In genomic region chrX:19121898-19122640, GRCh38 we compare ENCODE assay signal across 9 cellular contexts. TPM values are rescaled to one million over a fixed set of nuclear protein-coding genes. Genes with fewer than 3 reads are reported as not detected.
DNase-seq lines count a peak whose midpoint lies in the region; ATAC-seq and TF ChIP-seq lines count a peak whose summit lies in the region.
"Had no signal": no experiment of that assay in that cellular context is flagged by ENCODE, and none has a peak within 500 bp of the region (broad histone marks: within the 10 kb centered on the region; RNA-seq: fewer than 3 reads in every experiment).

Gene ADGRG2, minus strand, starts transcription at chrX:19122468. Its CDS starts 53,634 bp downstream, at chrX:19068834.

- H3K27ac ChIP-seq in H9 (ENCODE audit: insufficient read length, low read depth, low read length) (no peak within 1 kb of the TSS), dorsolateral prefrontal cortex (no peak within 1 kb of the TSS), mesodermal cell (ENCODE audit: low read depth, low read length, severe bottlenecking) (no peak within 1 kb of the TSS)

- no peak within 1 kb of the TSS for H2BK12ac ChIP-seq in H9 (ENCODE audit: insufficient read length, low read depth, low read length)

- ATAC-seq in HG02759 (IDR thresholded peaks at IDR 0.05; ENCODE audit: unreplicated experiment), result no peak
- ATAC-seq in HG02852 (IDR thresholded peaks at IDR 0.05; ENCODE audit: unreplicated experiment), result no peak
- no peak for ATAC-seq in GM18858 (IDR thresholded peaks at IDR 0.05; ENCODE audit: unreplicated experiment)
- ATAC-seq: GM12878 had no signal

- peaks cover 38% of the 10 kb centered on the region for H3K27me3 Mint-ChIP-seq in H9 (ENCODE audit: low read depth)

- peak within 1 kb of the TSS; percentile 26 for H3K9ac ChIP-seq in H9 (ENCODE audit: extremely low read depth, insufficient read length, low read length)

- H3K79me2 ChIP-seq in H9 (ENCODE audit: insufficient read depth, low read length), result no peaks in the 10 kb centered on the region

- H3K4ac ChIP-seq in H9 (ENCODE audit: low read depth, low read length), result no peak within 1 kb of the TSS

- H3K23me2 ChIP-seq in H9 (ENCODE audit: insufficient read length, low read depth, low read length, poor library complexity, severe bottlenecking), result peaks cover 9% of the 10 kb centered on the region

- H4K8ac ChIP-seq in H9 (replicated peaks; ENCODE audit: insufficient read length, low read depth, low read length), result no peak within 1 kb of the TSS

- H3K4me2 ChIP-seq in H9 (ENCODE audit: insufficient read depth, insufficient read length, low read length), result peak within 1 kb of the TSS; percentile 73

- TF ChIP-seq CTCF in H9 (conservative IDR thresholded peaks at IDR 0.05), result no peak; the same call in 2 of the 3 replicates
- no peak for TF ChIP-seq CTCF in dorsolateral prefrontal cortex (IDR thresholded peaks at IDR 0.05 in 54 of 56, conservative IDR thresholded peaks at IDR 0.05 in 2 of 56; ENCODE audit: low read depth in 1 of 56, partially characterized antibody in 56 of 56)

- H3K4me1 ChIP-seq in H9 (ENCODE audit: insufficient read depth, low read length), result peaks cover 4% of the 10 kb centered on the region; the same call in 1 of the 2 replicates
- H3K4me1 ChIP-seq in mesodermal cell (ENCODE audit: control insufficient read depth, insufficient read depth, low read length, poor library complexity, severe bottlenecking), result no peaks in the 10 kb centered on the region

- H2BK120ac ChIP-seq in H9 (ENCODE audit: low read depth, low read length, poor library complexity, severe bottlenecking), result no peak within 1 kb of the TSS

- no peaks in the 10 kb centered on the region; a peak in 1 of 7 replicates for H3K36me3 Mint-ChIP-seq in H9 (ENCODE audit: insufficient read depth in 1 of 3, low read depth in 3 of 3)

- peak within 1 kb of the TSS; percentile 66 to 82 for H3K4me3 Mint-ChIP-seq in H9

- DNase-seq in 8988T (peak; percentile 42), H9 (peak; percentile 37), dorsolateral prefrontal cortex (peak in 1 of 10 donors; percentile 42), H4 (ENCODE audit: low spot score) (no peak)

- intact Hi-C loops in dorsolateral prefrontal cortex (cut with DNase I), result no loop called here

- WGBS in H9 (ENCODE audit: extremely low coverage, insufficient read length, low lambda C conversion rate), result no CpG with 5 or more reads among the region's 107 CpGs
- WGBS in mesodermal cell (ENCODE audit: insufficient coverage in 2 of 2), 2 experiments, result 0% methylated on average over 18 to 19 of the region's 107 CpGs

- H4K91ac ChIP-seq in H9 (ENCODE audit: insufficient read length, low read depth, low read length), result no peak within 1 kb of the TSS

- no peak within 1 kb of the TSS for H2AK5ac ChIP-seq in H9 (ENCODE audit: insufficient read length, low read length)

- no peak within 1 kb of the TSS for H3K27ac Mint-ChIP-seq in H9

- peak within 1 kb of the TSS; percentile 54; the same call in 1 of the 2 replicates for H3K14ac ChIP-seq in H9 (ENCODE audit: insufficient read depth, low read length)

- H2BK5ac ChIP-seq in H9 (ENCODE audit: insufficient read length, low read length), result no peak within 1 kb of the TSS

- H3K79me1 ChIP-seq in H9 (ENCODE audit: insufficient read depth, low read depth, low read length, poor library complexity, severe bottlenecking), result no peaks in the 10 kb centered on the region

- H3T11ph ChIP-seq in H9 (ENCODE audit: low read length), result no peak within 1 kb of the TSS

- H2AFZ ChIP-seq in H9 (ENCODE audit: low read length), result no peak within 1 kb of the TSS

- no peak within 1 kb of the TSS for H4K5ac ChIP-seq in H9 (ENCODE audit: insufficient read length, low read depth, low read length)

- H3K27me3 ChIP-seq in H9 (ENCODE audit: insufficient read depth, low read length), result no peaks in the 10 kb centered on the region; the same call in 1 of the 2 replicates
- peaks cover 0 to 91% (median 51%) of the 10 kb centered on the region in 45 donors for H3K27me3 ChIP-seq in dorsolateral prefrontal cortex

- no peak within 1 kb of the TSS for H3K56ac ChIP-seq in H9 (ENCODE audit: insufficient read length, low read depth, low read length)

- no peaks in the 10 kb centered on the region for H3K36me3 ChIP-seq in mesodermal cell (ENCODE audit: control insufficient read depth, insufficient read depth, low read length)

- H3K4me1 Mint-ChIP-seq in H9, result peaks cover 20 to 27% of the 10 kb centered on the region in 2 experiments

- no peak within 1 kb of the TSS for H2BK15ac ChIP-seq in H9 (ENCODE audit: low read depth, low read length)

- H3K9me3 ChIP-seq in H9 (ENCODE audit: control insufficient read depth, low read depth, low read length) (no peaks in the 10 kb centered on the region), mesodermal cell (ENCODE audit: control insufficient read depth, low read length) (no peaks in the 10 kb centered on the region)

- H3K18ac ChIP-seq in H9 (ENCODE audit: insufficient read length, low read depth, low read length), result no peak within 1 kb of the TSS

- no peak within 1 kb of the TSS for H2BK20ac ChIP-seq in H9 (ENCODE audit: low read depth, low read length, poor library complexity, severe bottlenecking)

- no peak within 1 kb of the TSS for H3K23ac ChIP-seq in H9 (ENCODE audit: insufficient read length, low read depth, low read length)

- H3K9me3 Mint-ChIP-seq in H9, result peaks cover 55 to 67% of the 10 kb centered on the region in 2 experiments

- H3K4me3 ChIP-seq in dorsolateral prefrontal cortex (peak within 1 kb of the TSS in 54 of 59 donors; percentile 7 to 64 (median 38)), mesodermal cell (ENCODE audit: extremely low read depth, insufficient read depth, low read length, poor library complexity, severe bottlenecking) (peak within 1 kb of the TSS; percentile 37)
- H3K4me3 ChIP-seq: GM12878 had no signal

- no peaks in the 10 kb centered on the region for H4K20me1 ChIP-seq in H9 (ENCODE audit: control insufficient read depth, insufficient read depth, insufficient read length)

RNA-seq across cellular contexts. Expression of gene ADGRG2, which starts in this region (rescaled TPM):
- total RNA-seq in H9 (2021) (6.1 and 6.8 TPM in 2 replicates), dorsolateral prefrontal cortex (under 1 TPM in 74 of 120 experiments, not detected in 46; 0.07 to 0.46 (median 0.19) TPM)
- 1.0 TPM for polyA plus RNA-seq in mesodermal cell (2013, experiment 1 of 2)
- 0.66 TPM for polyA plus RNA-seq in mesodermal cell (2013, experiment 2 of 2)
- 0.58 and 1.2 TPM in 2 replicates for total RNA-seq in H4 (2014; rRNA removed; shearing (Covaris generic))
- total RNA-seq: GM12878 had no signal
